Comparison of ENCODE assay signal across 1 cellular context in genomic region chr12:120406080-120406479, GRCh38.
TF ChIP-seq lines count a peak whose summit lies in the region.

No MANE protein-coding gene starts in this region.

TF ChIP-seq in K562, 482 proteins besides CTCF, POLR2A, EP300 and RAD21:
- TF ChIP-seq MYC (IDR thresholded peaks at IDR 0.05; ENCODE audit: low read depth, low read length): no peak
- TF ChIP-seq MYC (CRISPR knock-in tag; IDR thresholded peaks at IDR 0.05; ENCODE audit: borderline replicate concordance, low read depth): no peak
- no peak for TF ChIP-seq BCL6 (CRISPR knock-in tag; IDR thresholded peaks at IDR 0.05)
- TF ChIP-seq SETDB1 (IDR thresholded peaks at IDR 0.05; ENCODE audit: low read length): no peak
TF ChIP-seq in K562: peak in this region for 0.
